ENCODE assay signal across 22 cellular contexts in genomic region chr9:97689401-97689800, GRCh38. TPM values are rescaled to one million over a fixed set of nuclear protein-coding genes. Genes with fewer than 3 reads are reported as not detected.
DNase-seq lines count a peak whose midpoint lies in the region; ATAC-seq and TF ChIP-seq lines count a peak whose summit lies in the region.
"Had no signal": no experiment of that assay in that cellular context is flagged by ENCODE, and none has a peak within 500 bp of the region (broad histone marks: within the 10 kb centered on the region; RNA-seq: fewer than 3 reads in every experiment).

No MANE protein-coding gene starts in this region.

- TF ChIP-seq RAD21 in Ishikawa (IDR thresholded peaks at IDR 0.05; ENCODE audit: low read depth), result no peak

- H3K4me1 ChIP-seq in psoas muscle, result peaks cover 12% of the 10 kb centered on the region

- no peaks in the 10 kb centered on the region for H3K9me3 ChIP-seq in psoas muscle
- H3K9me3 ChIP-seq: esophagus squamous epithelium had no signal

- H3K27ac ChIP-seq in VCaP (peak overlapping the region; percentile 31; the same call in 1 of the 2 replicates), psoas muscle (no peak overlapping the region)
- H3K27ac ChIP-seq: C4-2B, esophagus squamous epithelium, WERI-Rb-1 had no signal

- intact Hi-C loops in psoas muscle (cut with DNase I), result loop anchor here in 1 of 2 donors (10.0 kb wide), 1 partner anchor 225 kb away; no protein-coding TSS in a partner anchor

- 97 to 98% (median 97%) methylated on average over 1 of the region's 1 CpG for WGBS in psoas muscle, 3 donors

- no peaks in the 10 kb centered on the region for H3K27me3 ChIP-seq in psoas muscle (ENCODE audit: insufficient read depth in 3 of 3, low read length in 2 of 3)
- H3K27me3 ChIP-seq: esophagus squamous epithelium had no signal

- DNase-seq in AG10803 (ENCODE audit: low read depth) (peak; percentile 16), lung microvascular endothelial cell (ENCODE audit: low read depth in 2 of 2) (peak; percentile 36 to 55), NCI-H69 (lab: John Stamatoyannopoulos, UW) (no peak), nucleus accumbens (lab: John Stamatoyannopoulos, UW) (no peak), psoas muscle (no peak), NCI-H1092 treated with DMSO at 0.1 percent for 48 hours (lab: John Stamatoyannopoulos, UW) (no peak)
- DNase-seq: activated CD8-positive, alpha-beta memory T cell treated with anti-CD3 and anti-CD28 coated beads, Interleukin-2, amount 50 U/mL, for 4 hours; activated naive CD8-positive, alpha-beta T cell treated with anti-CD3 and anti-CD28 coated beads for 36 hours; esophagus squamous epithelium; H9; mesenchymal stem cell; naive thymus-derived CD8-positive, alpha-beta T cell; NCI-H187 treated with DMSO at 0.1 percent for 48 hours; NCI-H82; right cardiac atrium; SIG-M5; stimulated activated CD4-positive, alpha-beta T cell treated with anti-CD3 and anti-CD28 coated beads, Interleukin-15, amount 100 ng/mL, for 24 hours; stimulated activated CD8-positive, alpha-beta memory T cell treated with anti-CD3 and anti-CD28 coated beads, Interleukin-4, amount 100 ng/mL, for 48 hours; WERI-Rb-1 had no signal

- peaks cover 7 to 91% of the 10 kb centered on the region in 2 donors for H3K36me3 ChIP-seq in psoas muscle (ENCODE audit: insufficient read depth in 1 of 2, low read depth in 1 of 2)

- H3K4me3 ChIP-seq in AG10803 (ENCODE audit: low read length), result no peak overlapping the region
- H3K4me3 ChIP-seq in psoas muscle, result no peak overlapping the region
- H3K4me3 ChIP-seq: esophagus squamous epithelium had no signal

- TF ChIP-seq CTCF in AG10803 (conservative IDR thresholded peaks at IDR 0.05; ENCODE audit: low read length), result no peak
- no peak for TF ChIP-seq CTCF in VCaP (conservative IDR thresholded peaks at IDR 0.05)
- no peak for TF ChIP-seq CTCF in psoas muscle (IDR thresholded peaks at IDR 0.05)

- no peak for TF ChIP-seq EP300 in Ishikawa (IDR thresholded peaks at IDR 0.05; ENCODE audit: borderline replicate concordance)

- ATAC-seq in psoas muscle, result no peak
- ATAC-seq: naive thymus-derived CD8-positive, alpha-beta T cell had no signal

TF ChIP-seq in Ishikawa, 13 proteins besides CTCF, POLR2A, EP300 and RAD21:
- TF ChIP-seq TCF12 (IDR thresholded peaks at IDR 0.05; ENCODE audit: low read depth) (no peak), FOXM1 (IDR thresholded peaks at IDR 0.05; ENCODE audit: borderline replicate concordance, low read depth) (no peak), EGR1 (IDR thresholded peaks at IDR 0.05) (no peak), TEAD4 (IDR thresholded peaks at IDR 0.05) (peak; percentile 54; the same call in 1 of the 2 replicates), MAX (IDR thresholded peaks at IDR 0.05) (no peak), CREB1 (IDR thresholded peaks at IDR 0.05; ENCODE audit: low read depth) (no peak)
- TF ChIP-seq, protein P1, sequence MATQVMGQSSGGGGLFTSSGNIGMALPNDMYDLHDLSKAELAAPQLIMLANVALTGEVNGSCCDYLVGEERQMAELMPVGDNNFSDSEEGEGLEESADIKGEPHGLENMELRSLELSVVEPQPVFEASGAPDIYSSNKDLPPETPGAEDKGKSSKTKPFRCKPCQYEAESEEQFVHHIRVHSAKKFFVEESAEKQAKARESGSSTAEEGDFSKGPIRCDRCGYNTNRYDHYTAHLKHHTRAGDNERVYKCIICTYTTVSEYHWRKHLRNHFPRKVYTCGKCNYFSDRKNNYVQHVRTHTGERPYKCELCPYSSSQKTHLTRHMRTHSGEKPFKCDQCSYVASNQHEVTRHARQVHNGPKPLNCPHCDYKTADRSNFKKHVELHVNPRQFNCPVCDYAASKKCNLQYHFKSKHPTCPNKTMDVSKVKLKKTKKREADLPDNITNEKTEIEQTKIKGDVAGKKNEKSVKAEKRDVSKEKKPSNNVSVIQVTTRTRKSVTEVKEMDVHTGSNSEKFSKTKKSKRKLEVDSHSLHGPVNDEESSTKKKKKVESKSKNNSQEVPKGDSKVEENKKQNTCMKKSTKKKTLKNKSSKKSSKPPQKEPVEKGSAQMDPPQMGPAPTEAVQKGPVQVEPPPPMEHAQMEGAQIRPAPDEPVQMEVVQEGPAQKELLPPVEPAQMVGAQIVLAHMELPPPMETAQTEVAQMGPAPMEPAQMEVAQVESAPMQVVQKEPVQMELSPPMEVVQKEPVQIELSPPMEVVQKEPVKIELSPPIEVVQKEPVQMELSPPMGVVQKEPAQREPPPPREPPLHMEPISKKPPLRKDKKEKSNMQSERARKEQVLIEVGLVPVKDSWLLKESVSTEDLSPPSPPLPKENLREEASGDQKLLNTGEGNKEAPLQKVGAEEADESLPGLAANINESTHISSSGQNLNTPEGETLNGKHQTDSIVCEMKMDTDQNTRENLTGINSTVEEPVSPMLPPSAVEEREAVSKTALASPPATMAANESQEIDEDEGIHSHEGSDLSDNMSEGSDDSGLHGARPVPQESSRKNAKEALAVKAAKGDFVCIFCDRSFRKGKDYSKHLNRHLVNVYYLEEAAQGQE (IDR thresholded peaks at IDR 0.05; ENCODE audit: low read depth), result no peak
TF ChIP-seq in Ishikawa: peak in this region for 1.

RNA-seq across cellular contexts. Expression of gene XPA, which starts 7.7 kb away (rescaled TPM):
- total RNA-seq in lung microvascular endothelial cell, result 7.4 and 10.7 TPM in 2 replicates
- 10 to 100 TPM in 3 of 4 donors, 1 to 10 TPM in 1; 9.0 to 17.6 (median 10.9) TPM for total RNA-seq in psoas muscle
- polyA plus RNA-seq in psoas muscle, result 10 to 100 TPM in 1 of 3 donors, 1 to 10 TPM in 2; 5.2 to 12.8 (median 8.5) TPM

RNA-seq across cellular contexts. Expression of gene NCBP1, which starts 55.8 kb away (rescaled TPM):
- total RNA-seq in lung microvascular endothelial cell (22.9 and 25.0 TPM in 2 replicates), psoas muscle (10 to 100 TPM; 14.6 to 22.1 (median 17.5) TPM)
- 10 to 100 TPM in 2 of 3 donors, 1 to 10 TPM in 1; 7.1 to 11.8 (median 10.8) TPM for polyA plus RNA-seq in psoas muscle

RNA-seq across cellular contexts. Expression of gene TSTD2, which starts 56.2 kb away (rescaled TPM):
- total RNA-seq in lung microvascular endothelial cell (8.3 and 16.3 TPM in 2 replicates), psoas muscle (10 to 100 TPM; 17.1 to 22.9 (median 19.4) TPM)
- polyA plus RNA-seq in psoas muscle, result 10 to 100 TPM; 16.2 to 22.7 (median 17.4) TPM

Comparison
In these comparisons a context has a peak if more than half of its experiments do, and no peak if none do; other contexts are left out.
1. DNase-seq: peak in AG10803 (single experiment) and lung microvascular endothelial cell (2 of 2); none in NCI-H69 (single experiment), nucleus accumbens (0 of 56), psoas muscle (0 of 2) and NCI-H1092 treated with DMSO at 0.1 percent for 48 hours (single experiment).